In genomic region chr7:40612298-40612697, GRCh38 we compare ENCODE assay signal across 1 cellular context.
TF ChIP-seq lines count a peak whose summit lies in the region.

No MANE protein-coding gene starts in this region.

TF ChIP-seq in HepG2, 621 proteins besides CTCF, POLR2A, EP300 and RAD21 (continued from another document):
- TF ChIP-seq GABPA (IDR thresholded peaks at IDR 0.05; ENCODE audit: low read depth, low read length) = no peak
- no peak for TF ChIP-seq GABPA (CRISPR knock-in tag; IDR thresholded peaks at IDR 0.05; ENCODE audit: low read depth)
- TF ChIP-seq FOXA3 (CRISPR knock-in tag; IDR thresholded peaks at IDR 0.05) = 0 out of 2 replicates have a peak, but pooled peaks have one; percentile 19
- TF ChIP-seq RNF2 (conservative IDR thresholded peaks at IDR 0.05; ENCODE audit: low read depth) = no peak
